In the genomic region with DNA sequence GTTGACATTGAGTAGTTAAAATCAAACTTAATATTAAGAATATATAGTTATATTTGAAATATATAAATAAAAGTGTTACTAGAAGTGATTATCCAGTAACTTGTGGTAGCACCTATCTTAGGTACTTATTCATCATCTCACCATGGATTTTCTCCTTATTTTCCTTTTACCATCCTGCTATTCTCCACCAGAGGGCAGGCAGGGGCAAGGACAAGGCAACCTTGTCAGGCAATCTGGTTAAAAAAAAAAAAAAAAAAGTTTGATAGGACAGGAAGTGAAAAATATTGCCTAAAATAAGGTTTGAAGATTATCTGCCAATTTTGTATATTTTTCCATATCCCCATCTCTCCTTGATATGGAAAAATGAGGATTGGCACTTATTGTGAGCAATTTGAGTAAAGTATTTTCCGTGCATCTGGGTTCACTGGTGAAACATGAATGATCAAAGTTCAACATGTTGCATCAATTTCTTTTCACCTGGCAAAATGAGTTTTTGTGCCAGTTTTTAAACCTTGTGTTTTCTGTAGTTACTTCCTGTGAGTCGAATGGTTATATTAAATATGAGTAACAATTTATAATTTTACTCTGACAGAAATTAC, we compare ENCODE assay signal across 9 cellular contexts.
DNase-seq lines count a peak whose midpoint lies in the region; ATAC-seq and TF ChIP-seq lines count a peak whose summit lies in the region.
"Had no signal": no experiment of that assay in that cellular context is flagged by ENCODE, and none has a peak within 500 bp of the region (broad histone marks: within the 10 kb centered on the region; RNA-seq: fewer than 3 reads in every experiment).

No MANE protein-coding gene starts in this region.

- BruUV-seq in PC-9 (replicated peaks; lab: Mats Ljungman, UMichigan): no TSS peak

- POLR2A ChIA-PET in PC-9 (lab: Charles Lee; ENCODE audit: unreplicated experiment): no interaction called here

- no peaks in the 10 kb centered on the region for H3K9me2 ChIP-seq in PC-9 (ENCODE audit: insufficient read depth)

- H3K79me2 ChIP-seq in PC-9 (ENCODE audit: low read depth) (no peaks in the 10 kb centered on the region), neural progenitor cell (ENCODE audit: low read depth) (no peaks in the 10 kb centered on the region)

- no peak overlapping the region for H3K4me2 ChIP-seq in PC-9
- no peak overlapping the region for H3K4me2 ChIP-seq in neural progenitor cell

- H3K9me3 ChIP-seq in PC-9 (ENCODE audit: insufficient read depth, low read depth) (peaks cover 3% of the 10 kb centered on the region; the same call in 1 of the 2 replicates), neural progenitor cell (ENCODE audit: low read depth) (no peaks in the 10 kb centered on the region)

- H4K20me1 ChIP-seq in PC-9 (ENCODE audit: insufficient read depth) (no peaks in the 10 kb centered on the region), neural progenitor cell (ENCODE audit: low read depth) (no peaks in the 10 kb centered on the region)

- H3K27ac ChIP-seq in PC-9 (no peak overlapping the region), neural progenitor cell (no peak overlapping the region)

- no peaks in the 10 kb centered on the region for H3K36me3 ChIP-seq in PC-9 (ENCODE audit: low read depth)
- H3K36me3 ChIP-seq in neural progenitor cell: no peaks in the 10 kb centered on the region

- CTCF ChIA-PET in PC-9 (lab: Charles Lee): interaction anchor here (0.6 kb wide), 1 partner anchor 12 kb away, joined by 3 read pairs; no protein-coding TSS in a partner anchor

- H3K4me3 Mint-ChIP-seq in neural progenitor cell: no peak overlapping the region
- no peak overlapping the region for H3K4me3 Mint-ChIP-seq in immature natural killer cell
- H3K4me3 Mint-ChIP-seq: memory B cell had no signal

- intact Hi-C loops in PC-9 (cut with micrococcal nuclease; ENCODE audit: unreplicated experiment): loop anchor here (1.0 to 5.0 kb wide), 3 partner anchors 288 to 766 kb away; no protein-coding TSS in a partner anchor

- TF ChIP-seq CTCF in PC-9 (conservative IDR thresholded peaks at IDR 0.05): peak; percentile 86
- peak; percentile 92 for TF ChIP-seq CTCF in epithelial cell of proximal tubule (conservative IDR thresholded peaks at IDR 0.05; ENCODE audit: low read depth, low read length)
- TF ChIP-seq CTCF in neural progenitor cell (IDR thresholded peaks at IDR 0.05): peak; percentile 83

- DNase-seq in Ammon's horn (ENCODE audit: low spot score): peak; percentile 56
- peak; percentile 38 for DNase-seq in HK-2 (ENCODE audit: unreplicated experiment)
- peak; percentile 46 to 50 for DNase-seq in PC-9
- no peak for DNase-seq in epithelial cell of proximal tubule (ENCODE audit: low read depth)
- peak; percentile 64 for DNase-seq in neural progenitor cell (ENCODE audit: low spot score)
- DNase-seq in immature natural killer cell: no peak

- ATAC-seq in GM18511 (IDR thresholded peaks at IDR 0.05; ENCODE audit: unreplicated experiment) (peak; percentile 87), GM19467 (IDR thresholded peaks at IDR 0.05; ENCODE audit: unreplicated experiment) (no peak)

- no peak overlapping the region for H3K4me3 ChIP-seq in PC-9
- no peak overlapping the region for H3K4me3 ChIP-seq in epithelial cell of proximal tubule (ENCODE audit: low read depth, low read length)
- no peak overlapping the region for H3K4me3 ChIP-seq in neural progenitor cell

- no peak overlapping the region for H2AFZ ChIP-seq in PC-9
- H2AFZ ChIP-seq in neural progenitor cell (replicated peaks): no peak overlapping the region

- H3K9ac ChIP-seq in neural progenitor cell: no peak overlapping the region

- H3K27ac Mint-ChIP-seq in neural progenitor cell: no peak overlapping the region
- no peak overlapping the region for H3K27ac Mint-ChIP-seq in immature natural killer cell
- H3K27ac Mint-ChIP-seq: memory B cell had no signal

- H3K27me3 ChIP-seq in PC-9 (ENCODE audit: insufficient read depth, low read depth) (no peaks in the 10 kb centered on the region), neural progenitor cell (no peaks in the 10 kb centered on the region)

- peaks cover 9% of the 10 kb centered on the region for H3K4me1 Mint-ChIP-seq in neural progenitor cell
- H3K4me1 Mint-ChIP-seq in immature natural killer cell: no peaks in the 10 kb centered on the region
- H3K4me1 Mint-ChIP-seq: memory B cell had no signal

- H3K4me1 ChIP-seq in PC-9 (replicated peaks; ENCODE audit: insufficient read depth): no peaks in the 10 kb centered on the region
- no peaks in the 10 kb centered on the region for H3K4me1 ChIP-seq in neural progenitor cell

- H3K36me3 Mint-ChIP-seq in neural progenitor cell: no peaks in the 10 kb centered on the region
- no peaks in the 10 kb centered on the region for H3K36me3 Mint-ChIP-seq in immature natural killer cell
- H3K36me3 Mint-ChIP-seq: memory B cell had no signal

- no peaks in the 10 kb centered on the region for H3F3A ChIP-seq in PC-9 (ENCODE audit: insufficient read depth, low read depth)
- H3F3A ChIP-seq in neural progenitor cell (ENCODE audit: low read depth): no peaks in the 10 kb centered on the region

- H3K9me3 Mint-ChIP-seq in neural progenitor cell: no peaks in the 10 kb centered on the region
- peaks cover 0 to 24% (median 6%) of the 10 kb centered on the region in 6 donors for H3K9me3 Mint-ChIP-seq in immature natural killer cell

- H3K27me3 Mint-ChIP-seq in neural progenitor cell (ENCODE audit: insufficient read depth, low read depth) (no peaks in the 10 kb centered on the region), immature natural killer cell (ENCODE audit: low read depth in 3 of 3) (no peaks in the 10 kb centered on the region)
- H3K27me3 Mint-ChIP-seq: memory B cell had no signal

Comparison
In these comparisons a context has a peak if more than half of its experiments do, and no peak if none do; other contexts are left out.
1. DNase-seq: peak in Ammon's horn (single experiment), HK-2 (single experiment), PC-9 (2 of 2) and neural progenitor cell (single experiment); none in epithelial cell of proximal tubule (single experiment) and immature natural killer cell (0 of 3).
2. Peak in every context shown above with its lines, with median percentiles within 50 percentile points of each other: CTCF ChIP-seq.